Comparison of ENCODE assay signal across 8 cellular contexts in the genomic region with DNA sequence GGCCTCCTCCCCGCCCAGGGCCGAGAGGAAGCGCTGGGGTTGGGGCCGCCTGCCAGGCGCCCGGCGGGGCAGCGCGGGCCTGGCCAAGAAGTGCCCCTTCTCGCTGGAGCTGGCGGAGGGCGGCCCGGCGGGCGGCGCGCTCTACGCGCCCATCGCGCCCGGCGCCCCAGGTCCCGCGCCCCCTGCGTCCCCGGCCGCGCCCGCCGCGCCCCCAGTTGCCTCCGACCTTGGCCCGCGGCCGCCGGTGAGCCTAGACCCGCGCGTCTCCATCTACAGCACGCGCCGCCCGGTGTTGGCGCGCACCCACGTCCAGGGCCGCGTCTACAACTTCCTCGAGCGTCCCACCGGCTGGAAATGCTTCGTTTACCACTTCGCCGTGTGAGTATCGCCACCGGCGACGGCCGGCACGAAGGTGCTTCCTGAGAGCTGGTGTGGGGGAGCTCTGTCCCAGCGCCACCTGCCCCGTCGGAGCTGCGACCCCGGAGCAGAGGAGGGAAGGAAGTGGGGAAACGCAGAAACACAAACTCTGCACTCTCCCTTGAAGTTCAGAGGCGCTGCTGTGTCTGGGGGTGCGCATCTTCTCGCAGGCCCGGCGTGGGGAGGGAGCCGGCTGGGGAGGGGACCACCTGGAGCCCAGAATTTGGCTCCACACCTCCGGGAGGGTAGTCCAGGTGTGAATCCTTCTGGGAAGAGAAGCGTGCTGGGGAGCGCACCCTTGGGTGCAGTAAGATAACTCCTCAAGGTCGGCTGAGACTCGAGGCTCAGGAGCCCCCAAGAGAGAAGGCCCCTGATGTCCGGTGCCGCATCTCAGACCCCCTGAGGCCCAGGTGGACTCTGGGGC. TPM values are rescaled to one million over a fixed set of nuclear protein-coding genes. Genes with fewer than 3 reads are reported as not detected.
DNase-seq lines count a peak whose midpoint lies in the region; ATAC-seq, FAIRE-seq and TF ChIP-seq lines count a peak whose summit lies in the region.

No MANE protein-coding gene starts in this region.

- H3K27me3 Mint-ChIP-seq in T-helper 17 cell = no peaks in the 10 kb centered on the region

- TF ChIP-seq CTCF in endothelial cell of umbilical vein (IDR thresholded peaks at IDR 0.05; ENCODE audit: extremely low read depth in 1 of 2, insufficient read depth in 1 of 2, low read depth in 1 of 2, low read length in 2 of 2) = no peak
- no peak for TF ChIP-seq CTCF in parathyroid adenoma (IDR thresholded peaks at IDR 0.05)

- H3K27ac Mint-ChIP-seq in T-helper 17 cell = no peak overlapping the region

- no peaks in the 10 kb centered on the region for H3K36me3 Mint-ChIP-seq in T-helper 17 cell (ENCODE audit: low read depth)

- no peaks in the 10 kb centered on the region for H3K9me1 ChIP-seq in endothelial cell of umbilical vein (replicated peaks; ENCODE audit: control insufficient read depth, extremely low read depth, insufficient read depth, low read length)

- CTCF ChIA-PET in endothelial cell of umbilical vein (lab: Charles Lee) = interaction anchor here (0.7 to 1.6 kb wide), 2 partner anchors 11 to 86 kb away, joined by 3 to 7 read pairs; no protein-coding TSS in a partner anchor

- H3K4me1 ChIP-seq in ES-I3 (ENCODE audit: insufficient read depth, low read length) (no peaks in the 10 kb centered on the region), endothelial cell of umbilical vein (ENCODE audit: control insufficient read depth, extremely low read depth, insufficient read depth, low read length) (no peaks in the 10 kb centered on the region), parathyroid adenoma (no peaks in the 10 kb centered on the region)

- DNase-seq in T-helper 17 cell (peak in 1 of 3 donors; percentile 14), endothelial cell of umbilical vein (ENCODE audit: low read depth, low spot score) (no peak), D341Med (ENCODE audit: low spot score) (no peak)

- POLR2A ChIA-PET in endothelial cell of umbilical vein (lab: Charles Lee) = no interaction called here

- ATAC-seq in T-helper 17 cell = peak; percentile 32
- no peak for ATAC-seq in GM19395 (IDR thresholded peaks at IDR 0.05; ENCODE audit: unreplicated experiment)
- ATAC-seq in HG02759 (IDR thresholded peaks at IDR 0.05; ENCODE audit: unreplicated experiment) = no peak
- no peak for ATAC-seq in GM21447 (IDR thresholded peaks at IDR 0.05; ENCODE audit: unreplicated experiment)

- no peak overlapping the region for H3K27ac ChIP-seq in endothelial cell of umbilical vein (ENCODE audit: insufficient read depth, low read depth, low read length)
- no peak overlapping the region for H3K27ac ChIP-seq in parathyroid adenoma

- H3K4me1 Mint-ChIP-seq in T-helper 17 cell = peaks cover 28% of the 10 kb centered on the region

- TF ChIP-seq POLR2A in endothelial cell of umbilical vein (IDR thresholded peaks at IDR 0.05; ENCODE audit: low read depth, low read length) = no peak

- H3K79me2 ChIP-seq in endothelial cell of umbilical vein (ENCODE audit: control insufficient read depth, insufficient read depth, low read length) (no peaks in the 10 kb centered on the region), parathyroid adenoma (peaks cover 15% of the 10 kb centered on the region)

- no peaks in the 10 kb centered on the region for H3K9me3 ChIP-seq in ES-I3 (ENCODE audit: control insufficient read depth, insufficient read depth, low read length)
- H3K9me3 ChIP-seq in T-helper 17 cell (ENCODE audit: control insufficient read depth, low read length, poor library complexity, severe bottlenecking) = no peaks in the 10 kb centered on the region
- no peaks in the 10 kb centered on the region for H3K9me3 ChIP-seq in endothelial cell of umbilical vein (replicated peaks; ENCODE audit: control insufficient read depth, insufficient read depth, low read length)
- H3K9me3 ChIP-seq in parathyroid adenoma (ENCODE audit: control insufficient read depth, low read length) = no peaks in the 10 kb centered on the region

- H3K36me3 ChIP-seq in ES-I3 (ENCODE audit: insufficient read depth, low read length) (no peaks in the 10 kb centered on the region), endothelial cell of umbilical vein (ENCODE audit: control insufficient read depth in 2 of 2, extremely low read depth in 1 of 2, insufficient read depth in 2 of 2, low read length in 2 of 2) (no peaks in the 10 kb centered on the region), parathyroid adenoma (ENCODE audit: control insufficient read depth, insufficient read depth, low read length) (no peaks in the 10 kb centered on the region)

- H3K4me3 ChIP-seq in endothelial cell of umbilical vein (replicated peaks in 1 of 3; ENCODE audit: insufficient read depth in 1 of 3, low read depth in 1 of 3, low read length in 3 of 3) (no peak overlapping the region), parathyroid adenoma (ENCODE audit: low read depth, low read length) (peak overlapping the region; percentile 52)

- H2AFZ ChIP-seq in endothelial cell of umbilical vein (ENCODE audit: low read depth, low read length) (peak overlapping the region; percentile 70), parathyroid adenoma (peak overlapping the region; percentile 46)

- FAIRE-seq in endothelial cell of umbilical vein (lab: Jason Lieb, UNC) = no peak

- no peaks in the 10 kb centered on the region for H4K20me1 ChIP-seq in endothelial cell of umbilical vein (replicated peaks; ENCODE audit: control insufficient read depth, extremely low read depth, insufficient read depth, low read length)

- H3K4me2 ChIP-seq in endothelial cell of umbilical vein (ENCODE audit: insufficient read depth, low read length) = no peak overlapping the region
- peak overlapping the region; percentile 80 for H3K4me2 ChIP-seq in parathyroid adenoma (ENCODE audit: low read length)

- dilution Hi-C loops in endothelial cell of umbilical vein (cut with MboI; ENCODE audit: extremely low pct_ligation_motif_present, low sequenced_read_pairs) = no loop called here

- intact Hi-C loops in endothelial cell of umbilical vein (cut with micrococcal nuclease) = no loop called here

- H3K27me3 ChIP-seq in endothelial cell of umbilical vein (ENCODE audit: control insufficient read depth in 2 of 2, insufficient read depth in 2 of 2, low read length in 2 of 2) (peaks cover 9 to 11% of the 10 kb centered on the region in 2 experiments), parathyroid adenoma (ENCODE audit: control insufficient read depth, insufficient read depth, low read length) (no peaks in the 10 kb centered on the region)

- H3K9ac ChIP-seq in ES-I3 (ENCODE audit: low read depth, low read length) (peak overlapping the region; percentile 51), endothelial cell of umbilical vein (replicated peaks; ENCODE audit: extremely low read depth, insufficient read depth, low read length) (peak overlapping the region; percentile 2), parathyroid adenoma (no peak overlapping the region)

- no TSS peak for BruUV-seq in endothelial cell of umbilical vein (replicated peaks; lab: Mats Ljungman, UMichigan)

- H3K4me3 Mint-ChIP-seq in T-helper 17 cell = peak overlapping the region; percentile 93

TF ChIP-seq in endothelial cell of umbilical vein, 7 proteins besides CTCF, POLR2A, EP300 and RAD21:
- TF ChIP-seq JUN (IDR thresholded peaks at IDR 0.05; ENCODE audit: borderline replicate concordance, insufficient read depth, insufficient read length, low read depth) (no peak), EZH2 (IDR thresholded peaks at IDR 0.05; ENCODE audit: borderline replicate concordance, low read depth, low read length, severe bottlenecking) (peak; percentile 24)

RNA-seq across cellular contexts. Expression of a gene that starts 0.5 kb away (rescaled TPM):
- total RNA-seq in T-helper 17 cell (10 to 100 TPM; 18.6 to 25.5 TPM), endothelial cell of umbilical vein (0.09 and 0.21 TPM in 2 replicates)
- polyA plus RNA-seq in endothelial cell of umbilical vein = 0.07 and 0.08 TPM in 2 replicates
- 0.13 and 0.25 TPM in 2 replicates for polyA plus RNA-seq in endothelial cell of umbilical vein (2011; cell fraction: cytosol; rRNA removed)
- polyA plus RNA-seq in endothelial cell of umbilical vein (2011; cell fraction: nucleus; rRNA removed) = 0.11 and 0.21 TPM in 2 replicates
- polyA plus RNA-seq in endothelial cell of umbilical vein (2012) = 0.34 TPM in 1 of 2 replicates, not detected in the other
- 0.32 and 0.41 TPM in 2 replicates for polyA minus RNA-seq in endothelial cell of umbilical vein
- 2.8 TPM for polyA minus RNA-seq in endothelial cell of umbilical vein (2011; cell fraction: cytosol; rRNA and poly(A)+ RNA removed)
- polyA minus RNA-seq in endothelial cell of umbilical vein (2011; cell fraction: nucleus; rRNA and poly(A)+ RNA removed) = 0.29 TPM in 1 of 2 replicates, not detected in the other

RNA-seq across cellular contexts. Expression of a gene that starts 1.0 kb away (rescaled TPM):
- total RNA-seq in T-helper 17 cell (under 1 TPM; 0.07 to 0.08 TPM), endothelial cell of umbilical vein (not detected in 2 replicates)
- polyA plus RNA-seq in endothelial cell of umbilical vein = not detected in 2 replicates
- not detected in 2 replicates for polyA plus RNA-seq in endothelial cell of umbilical vein (2011; cell fraction: cytosol; rRNA removed)
- not detected in 2 replicates for polyA plus RNA-seq in endothelial cell of umbilical vein (2011; cell fraction: nucleus; rRNA removed)
- not detected in 2 replicates for polyA plus RNA-seq in endothelial cell of umbilical vein (2012)
- polyA minus RNA-seq in endothelial cell of umbilical vein = not detected in 2 replicates
- not detected for polyA minus RNA-seq in endothelial cell of umbilical vein (2011; cell fraction: cytosol; rRNA and poly(A)+ RNA removed)
- not detected in 2 replicates for polyA minus RNA-seq in endothelial cell of umbilical vein (2011; cell fraction: nucleus; rRNA and poly(A)+ RNA removed)

RNA-seq across cellular contexts. Expression of a gene that starts 44.8 kb away (rescaled TPM):
- 10 to 100 TPM; 47.9 to 60.3 TPM for total RNA-seq in T-helper 17 cell
- total RNA-seq in endothelial cell of umbilical vein = 59.6 and 61.9 TPM in 2 replicates
- 42.7 and 53.4 TPM in 2 replicates for polyA plus RNA-seq in endothelial cell of umbilical vein
- 18.3 and 31.5 TPM in 2 replicates for polyA plus RNA-seq in endothelial cell of umbilical vein (2011; cell fraction: cytosol; rRNA removed)
- 49.2 and 51.9 TPM in 2 replicates for polyA plus RNA-seq in endothelial cell of umbilical vein (2011; cell fraction: nucleus; rRNA removed)
- 32.6 and 42.6 TPM in 2 replicates for polyA plus RNA-seq in endothelial cell of umbilical vein (2012)
- 20.5 and 25.8 TPM in 2 replicates for polyA minus RNA-seq in endothelial cell of umbilical vein
- 15.2 TPM for polyA minus RNA-seq in endothelial cell of umbilical vein (2011; cell fraction: cytosol; rRNA and poly(A)+ RNA removed)
- polyA minus RNA-seq in endothelial cell of umbilical vein (2011; cell fraction: nucleus; rRNA and poly(A)+ RNA removed) = 24.1 and 48.8 TPM in 2 replicates

Comparison
In these comparisons a context has a peak if more than half of its experiments do, and no peak if none do; other contexts are left out.
1. RNA of a gene that starts 0.5 kb away (total RNA-seq): 18.6 to 25.5 TPM in T-helper 17 cell; 0.09 to 0.21 TPM in endothelial cell of umbilical vein; every median in the first group is over 10 times any median in the second.